8 cellular contexts compared by ENCODE assay signal in genomic region chr1:77683142-77683835, GRCh38. TPM values are rescaled to one million over a fixed set of nuclear protein-coding genes. Genes with fewer than 3 reads are reported as not detected.
DNase-seq lines count a peak whose midpoint lies in the region; ATAC-seq and TF ChIP-seq lines count a peak whose summit lies in the region.

No MANE protein-coding gene starts in this region.

- H3K27ac ChIP-seq in esophagus (ENCODE audit: low read depth in 2 of 2, low read length in 1 of 2): peak overlapping the region; percentile 92 to 98
- peak overlapping the region; percentile 75 for H3K27ac ChIP-seq in muscle layer of duodenum (ENCODE audit: low read length)

- H3K4me1 ChIP-seq in esophagus (ENCODE audit: control insufficient read depth in 2 of 2, insufficient read depth in 2 of 2, low read length in 1 of 2) (no peaks in the 10 kb centered on the region), muscle layer of duodenum (ENCODE audit: control insufficient read depth in 1 of 2, insufficient read depth in 2 of 2, low read length in 2 of 2) (peaks cover 17 to 30% of the 10 kb centered on the region in 2 donors)

- 1% methylated on average over 47 to 64 of the region's 64 CpGs for WGBS in esophagus, 2 donors

- TF ChIP-seq RAD21 in Ishikawa (IDR thresholded peaks at IDR 0.05; ENCODE audit: low read depth): peak; percentile 52; the same call in 1 of the 2 replicates

- H3K9me3 ChIP-seq in esophagus (ENCODE audit: control insufficient read depth in 2 of 2, insufficient read depth in 1 of 2, low read depth in 1 of 2, low read length in 1 of 2): no peaks in the 10 kb centered on the region
- H3K9me3 ChIP-seq in muscle layer of duodenum (ENCODE audit: control insufficient read depth in 1 of 2, low read length in 2 of 2): no peaks in the 10 kb centered on the region

- peak; percentile 51; the same call in 1 of the 2 replicates for TF ChIP-seq EP300 in Ishikawa (IDR thresholded peaks at IDR 0.05; ENCODE audit: borderline replicate concordance)

- peak; percentile 95 for DNase-seq in DMS53 treated with DMSO at 0.1 percent for 48 hours (lab: John Stamatoyannopoulos, UW; ENCODE audit: unreplicated experiment)
- peak; percentile 98 for DNase-seq in OCI-M1 (lab: John Stamatoyannopoulos, UW)
- DNase-seq in activated T-cell treated with anti-CD3 and anti-CD28 coated beads, Interleukin-2, amount 50 U/mL, for 1 hour: peak; percentile 91
- peak; percentile 78 for DNase-seq in stimulated activated CD8-positive, alpha-beta memory T cell treated with anti-CD3 and anti-CD28 coated beads, Interleukin-7, amount 100 ng/mL, for 24 hours (ENCODE audit: low read depth)

- H3K36me3 ChIP-seq in esophagus (ENCODE audit: control insufficient read depth in 2 of 2, insufficient read depth in 2 of 2, low read length in 1 of 2): no peaks in the 10 kb centered on the region
- H3K36me3 ChIP-seq in muscle layer of duodenum (ENCODE audit: control insufficient read depth in 1 of 2, insufficient read depth in 2 of 2, low read length in 2 of 2): no peaks in the 10 kb centered on the region

- H3K4me3 ChIP-seq in esophagus (ENCODE audit: low read depth in 1 of 2, low read length in 2 of 2) (peak overlapping the region; percentile 80 to 96), muscle layer of duodenum (ENCODE audit: low read depth in 1 of 2, low read length in 2 of 2) (peak overlapping the region; percentile 99 to 100)

- peak; percentile 77 for ATAC-seq in GM21619 (IDR thresholded peaks at IDR 0.05; ENCODE audit: unreplicated experiment)

- no peaks in the 10 kb centered on the region for H3K27me3 ChIP-seq in esophagus (ENCODE audit: control insufficient read depth in 1 of 2, insufficient read depth in 2 of 2, low read length in 2 of 2)
- H3K27me3 ChIP-seq in muscle layer of duodenum (ENCODE audit: low read depth, low read length): no peaks in the 10 kb centered on the region

TF ChIP-seq in Ishikawa, 13 proteins besides CTCF, POLR2A, EP300 and RAD21:
- TF ChIP-seq USF1 (IDR thresholded peaks at IDR 0.05): no peak
- TF ChIP-seq YY1 (IDR thresholded peaks at IDR 0.05; ENCODE audit: low read depth): no peak
- no peak for TF ChIP-seq TEAD4 (IDR thresholded peaks at IDR 0.05)
- TF ChIP-seq ZBTB7A (IDR thresholded peaks at IDR 0.05; ENCODE audit: low read depth): no peak; the same call in 1 of the 2 replicates
- no peak for TF ChIP-seq REST (IDR thresholded peaks at IDR 0.05; ENCODE audit: low read depth)
- TF ChIP-seq EGR1 (IDR thresholded peaks at IDR 0.05): peak; percentile 64; the same call in 1 of the 2 replicates
- TF ChIP-seq TCF12 (IDR thresholded peaks at IDR 0.05; ENCODE audit: low read depth): no peak
- TF ChIP-seq NFIC (IDR thresholded peaks at IDR 0.05): no peak
- no peak for TF ChIP-seq FOXM1 (IDR thresholded peaks at IDR 0.05; ENCODE audit: borderline replicate concordance, low read depth)
- TF ChIP-seq TAF1 (IDR thresholded peaks at IDR 0.05; ENCODE audit: low read depth): no peak
- TF ChIP-seq MAX (IDR thresholded peaks at IDR 0.05): peak; percentile 77; the same call in 1 of the 2 replicates
- peak; percentile 29; the same call in 1 of the 2 replicates for TF ChIP-seq CEBPB (IDR thresholded peaks at IDR 0.05)
- TF ChIP-seq CREB1 (IDR thresholded peaks at IDR 0.05; ENCODE audit: low read depth): no peak

RNA-seq across cellular contexts. Expression of gene ZZZ3, which starts 0.8 kb away (rescaled TPM):
- polyA plus RNA-seq in esophagus: 1 to 10 TPM; 7.2 to 7.8 TPM

Comparison
In these comparisons a context has a peak if more than half of its experiments do, and no peak if none do; other contexts are left out.
1. Peak in every context shown above with its lines: DNase-seq, ATAC-seq, H3K4me3 ChIP-seq and H3K27ac ChIP-seq.